Comparison of ENCODE assay signal across 17 cellular contexts in the genomic region with DNA sequence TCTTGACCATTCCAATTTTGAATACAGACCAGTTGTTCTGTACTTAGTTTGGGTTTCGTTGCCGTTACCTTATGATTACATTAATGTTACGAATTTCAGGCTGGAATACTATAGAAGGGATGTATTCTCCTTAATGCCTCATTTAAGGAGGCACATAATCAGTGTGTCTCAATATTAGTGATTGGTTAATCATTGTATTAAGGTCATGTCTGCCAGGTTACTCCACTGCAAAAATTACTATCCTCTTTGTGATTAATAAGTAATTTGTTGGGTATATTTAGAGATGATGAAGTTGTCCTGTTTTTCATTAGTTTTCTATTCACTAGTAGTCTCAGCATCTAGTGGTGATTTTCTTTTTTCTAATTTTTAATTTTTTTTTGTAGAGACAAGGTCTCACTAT.
DNase-seq lines count a peak whose midpoint lies in the region; ATAC-seq, FAIRE-seq and TF ChIP-seq lines count a peak whose summit lies in the region.
"Had no signal": no experiment of that assay in that cellular context is flagged by ENCODE, and none has a peak within 500 bp of the region (broad histone marks: within the 10 kb centered on the region; RNA-seq: fewer than 3 reads in every experiment).

No MANE protein-coding gene starts in this region.

- no peak for ATAC-seq in activated B cell treated with CpG ODN at 0.5 μM for 24 hours (ENCODE audit: low read depth)
- no peak for ATAC-seq in HepG2
- ATAC-seq in GM21529 (IDR thresholded peaks at IDR 0.05; ENCODE audit: unreplicated experiment), result no peak
- ATAC-seq in HG02840 (IDR thresholded peaks at IDR 0.05; ENCODE audit: low FRiP score, unreplicated experiment), result no peak
- ATAC-seq in GM19452 (IDR thresholded peaks at IDR 0.05; ENCODE audit: unreplicated experiment), result no peak

- H3K36me3 ChIP-seq in HepG2 (replicated peaks in 1 of 2; ENCODE audit: control insufficient read depth in 1 of 2, insufficient read depth in 2 of 2, low read length in 2 of 2), result no peaks in the 10 kb centered on the region; a peak in 2 of 5 replicates

- H3K27ac ChIP-seq in HepG2 (ENCODE audit: extremely low read length, insufficient read depth, low read length), result peak overlapping the region; percentile 39
- H3K27ac ChIP-seq: parathyroid adenoma had no signal

- no peak overlapping the region for H3K9ac ChIP-seq in HepG2 (ENCODE audit: insufficient read depth, low read depth, low read length)
- H3K9ac ChIP-seq: parathyroid adenoma had no signal

- peaks cover 29% of the 10 kb centered on the region for H3K4me1 Mint-ChIP-seq in activated naive CD4-positive, alpha-beta T cell treated with anti-CD3 and anti-CD28 coated beads, Interleukin-2, amount 10 ng/mL, durations not matched to agents 7 days and 5 days
- peaks cover 38% of the 10 kb centered on the region for H3K4me1 Mint-ChIP-seq in activated B cell treated with CpG ODN at 0.5 μM for 24 hours
- peaks cover 36% of the 10 kb centered on the region for H3K4me1 Mint-ChIP-seq in type B pancreatic cell (ENCODE audit: unreplicated experiment)

- in situ Hi-C loops in HepG2 (cut with HindIII; ENCODE audit: extremely low pct_ligation_motif_present, low pct_unique_long_range_greater_than_20kb), result no loop called here

- 97% methylated on average over 3 of the region's 3 CpGs for WGBS in HepG2 (ENCODE audit: low lambda C conversion rate)

- no peak overlapping the region for H3K4me3 Mint-ChIP-seq in activated naive CD4-positive, alpha-beta T cell treated with anti-CD3 and anti-CD28 coated beads, Interleukin-2, amount 10 ng/mL, durations not matched to agents 7 days and 5 days
- H3K4me3 Mint-ChIP-seq in activated B cell treated with CpG ODN at 0.5 μM for 24 hours (no peak overlapping the region), type B pancreatic cell (no peak overlapping the region)

- intact Hi-C loops in activated B cell treated with CpG ODN at 0.5 μM for 24 hours (cut with micrococcal nuclease) (loop anchor here (5.0 kb wide), 2 partner anchors 36 to 51 kb away; no protein-coding TSS in a partner anchor), HepG2 (cut with micrococcal nuclease; ENCODE audit: unreplicated experiment) (no loop called here)

- no peaks in the 10 kb centered on the region for H3K27me3 Mint-ChIP-seq in activated naive CD4-positive, alpha-beta T cell treated with anti-CD3 and anti-CD28 coated beads, Interleukin-2, amount 10 ng/mL, durations not matched to agents 7 days and 5 days
- H3K27me3 Mint-ChIP-seq in activated B cell treated with CpG ODN at 0.5 μM for 24 hours (no peaks in the 10 kb centered on the region), type B pancreatic cell (no peaks in the 10 kb centered on the region)

- peaks cover 14% of the 10 kb centered on the region for H3K79me2 ChIP-seq in HepG2 (ENCODE audit: insufficient read depth, low read length)

- H3K9me3 ChIP-seq in HepG2 (ENCODE audit: low read length), result no peaks in the 10 kb centered on the region

- no peak for TF ChIP-seq RAD21 in HepG2 (CRISPR knock-in tag; IDR thresholded peaks at IDR 0.05)

- no peak overlapping the region for H2AFZ ChIP-seq in HepG2 (ENCODE audit: low read length)
- H2AFZ ChIP-seq: parathyroid adenoma had no signal

- no peak overlapping the region for H3K4me2 ChIP-seq in HepG2 (ENCODE audit: low read depth, low read length)

- no peak for FAIRE-seq in HepG2 (lab: Jason Lieb, UNC)
- FAIRE-seq: D721Med had no signal

- no peaks in the 10 kb centered on the region for H4K20me1 ChIP-seq in HepG2 (ENCODE audit: insufficient read depth, low read length)

- no peak for DNase-seq in activated naive CD4-positive, alpha-beta T cell treated with anti-CD3 and anti-CD28 coated beads, Interleukin-2, amount 10 ng/mL, durations not matched to agents 7 days and 5 days
- no peak for DNase-seq in activated naive CD4-positive, alpha-beta T cell treated with Interleukin-2 at 50 U/mL for 16 hours
- DNase-seq in activated B cell treated with CpG ODN at 0.5 μM for 24 hours (no peak), HepG2 (ENCODE audit: low spot score) (no peak), type B pancreatic cell (ENCODE audit: extremely low spot score, unreplicated experiment) (no peak)
- DNase-seq: activated CD4-positive, CD25-positive, alpha-beta regulatory T cell treated with anti-CD3 and anti-CD28 coated beads, Interleukin-2, amount 50 U/mL, for 72 hours; GDM1; H7; hypothalamus; NCI-H2081 treated with DMSO at 0.1 percent for 48 hours; NCI-H82; stimulated activated naive CD4-positive, alpha-beta T cell treated with Interleukin-2 at 50 U/mL for 16 hours had no signal

- TF ChIP-seq EP300 in HepG2 (IDR thresholded peaks at IDR 0.05; ENCODE audit: low read depth in 2 of 2, low read length in 2 of 2) (no peak), HepG2 (CRISPR knock-in tag; IDR thresholded peaks at IDR 0.05; ENCODE audit: borderline replicate concordance) (no peak)

- no peak for TF ChIP-seq POLR2A in HepG2 (IDR thresholded peaks at IDR 0.05; ENCODE audit: insufficient read depth in 1 of 2, low read depth in 2 of 2, low read length in 2 of 2)

- no peak for TF ChIP-seq CTCF in activated B cell treated with CpG ODN at 0.5 μM for 24 hours (IDR thresholded peaks at IDR 0.05)
- TF ChIP-seq CTCF in HepG2 (CRISPR knock-in tag; IDR thresholded peaks at IDR 0.05), result no peak
- no peak for TF ChIP-seq CTCF in type B pancreatic cell (conservative IDR thresholded peaks at IDR 0.05)

- POLR2A ChIA-PET in activated B cell treated with CpG ODN at 0.5 μM for 24 hours (lab: Charles Lee), result interaction anchor here (1.6 kb wide), 1 partner anchor 66 kb away, joined by 13 read pairs; the partner anchor contains the start of gene CBFA2T2
- POLR2A ChIA-PET in HepG2 (lab: Yijun Ruan, JAX), result no interaction called here

- H3K4me1 ChIP-seq in HepG2 (ENCODE audit: insufficient read depth, low read length), result peaks cover 58% of the 10 kb centered on the region
- H3K4me1 ChIP-seq: parathyroid adenoma had no signal

- no peak overlapping the region for H3K4me3 ChIP-seq in HepG2 (replicated peaks in 1 of 3; ENCODE audit: insufficient read depth in 1 of 3, low read depth in 2 of 3, low read length in 3 of 3)

- H3K27me3 ChIP-seq in HepG2 (ENCODE audit: control insufficient read depth in 1 of 2, insufficient read depth in 2 of 2, low read length in 2 of 2), result no peaks in the 10 kb centered on the region

- BruUV-seq in HepG2 (replicated peaks; lab: Mats Ljungman, UMichigan), result no TSS peak

- CTCF ChIA-PET in activated naive CD4-positive, alpha-beta T cell treated with anti-CD3 and anti-CD28 coated beads, Interleukin-2, amount 10 ng/mL, durations not matched to agents 7 days and 5 days (lab: Charles Lee), result no interaction called here
- CTCF ChIA-PET in activated B cell treated with CpG ODN at 0.5 μM for 24 hours (lab: Charles Lee) (no interaction called here), HepG2 (lab: Yijun Ruan, JAX; ENCODE audit: low intra/inter-chr PET ratio, low total read pairs) (no interaction called here)

- H3K9me3 Mint-ChIP-seq in activated naive CD4-positive, alpha-beta T cell treated with anti-CD3 and anti-CD28 coated beads, Interleukin-2, amount 10 ng/mL, durations not matched to agents 7 days and 5 days, result no peaks in the 10 kb centered on the region
- H3K9me3 Mint-ChIP-seq in activated B cell treated with CpG ODN at 0.5 μM for 24 hours (no peaks in the 10 kb centered on the region), type B pancreatic cell (no peaks in the 10 kb centered on the region)

- H3K36me3 Mint-ChIP-seq in activated naive CD4-positive, alpha-beta T cell treated with anti-CD3 and anti-CD28 coated beads, Interleukin-2, amount 10 ng/mL, durations not matched to agents 7 days and 5 days, result peaks cover 26% of the 10 kb centered on the region
- H3K36me3 Mint-ChIP-seq in activated B cell treated with CpG ODN at 0.5 μM for 24 hours (ENCODE audit: low read depth) (peaks cover 27% of the 10 kb centered on the region), type B pancreatic cell (peaks cover 43% of the 10 kb centered on the region)

- peak overlapping the region; percentile 97 for H3K27ac Mint-ChIP-seq in activated naive CD4-positive, alpha-beta T cell treated with anti-CD3 and anti-CD28 coated beads, Interleukin-2, amount 10 ng/mL, durations not matched to agents 7 days and 5 days
- peak overlapping the region; percentile 91 for H3K27ac Mint-ChIP-seq in activated B cell treated with CpG ODN at 0.5 μM for 24 hours
- peak overlapping the region; percentile 3 for H3K27ac Mint-ChIP-seq in type B pancreatic cell

TF ChIP-seq in HepG2, 621 proteins besides CTCF, POLR2A, EP300 and RAD21 (continues in another document):
- TF ChIP-seq SMYD3 (CRISPR knock-in tag; IDR thresholded peaks at IDR 0.05) (0 out of 2 replicates have a peak, but pooled peaks have one; percentile 21), ZNF879 (CRISPR knock-in tag; IDR thresholded peaks at IDR 0.05) (no peak), SNAPC2 (CRISPR knock-in tag; IDR thresholded peaks at IDR 0.05) (no peak), ZNF317 (CRISPR knock-in tag; IDR thresholded peaks at IDR 0.05) (0 out of 2 replicates have a peak, but pooled peaks have one; percentile 4), CREM (IDR thresholded peaks at IDR 0.05) (no peak), CREM (CRISPR knock-in tag; IDR thresholded peaks at IDR 0.05) (no peak), ZKSCAN1 (IDR thresholded peaks at IDR 0.05; ENCODE audit: low read length) (no peak), ZNF652 (CRISPR knock-in tag; IDR thresholded peaks at IDR 0.05; ENCODE audit: borderline replicate concordance, low read depth) (no peak)
- TF ChIP-seq, protein P1, sequence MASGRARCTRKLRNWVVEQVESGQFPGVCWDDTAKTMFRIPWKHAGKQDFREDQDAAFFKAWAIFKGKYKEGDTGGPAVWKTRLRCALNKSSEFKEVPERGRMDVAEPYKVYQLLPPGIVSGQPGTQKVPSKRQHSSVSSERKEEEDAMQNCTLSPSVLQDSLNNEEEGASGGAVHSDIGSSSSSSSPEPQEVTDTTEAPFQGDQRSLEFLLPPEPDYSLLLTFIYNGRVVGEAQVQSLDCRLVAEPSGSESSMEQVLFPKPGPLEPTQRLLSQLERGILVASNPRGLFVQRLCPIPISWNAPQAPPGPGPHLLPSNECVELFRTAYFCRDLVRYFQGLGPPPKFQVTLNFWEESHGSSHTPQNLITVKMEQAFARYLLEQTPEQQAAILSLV (CRISPR knock-in tag; IDR thresholded peaks at IDR 0.05; ENCODE audit: borderline replicate concordance), result no peak
- TF ChIP-seq, protein P2, sequence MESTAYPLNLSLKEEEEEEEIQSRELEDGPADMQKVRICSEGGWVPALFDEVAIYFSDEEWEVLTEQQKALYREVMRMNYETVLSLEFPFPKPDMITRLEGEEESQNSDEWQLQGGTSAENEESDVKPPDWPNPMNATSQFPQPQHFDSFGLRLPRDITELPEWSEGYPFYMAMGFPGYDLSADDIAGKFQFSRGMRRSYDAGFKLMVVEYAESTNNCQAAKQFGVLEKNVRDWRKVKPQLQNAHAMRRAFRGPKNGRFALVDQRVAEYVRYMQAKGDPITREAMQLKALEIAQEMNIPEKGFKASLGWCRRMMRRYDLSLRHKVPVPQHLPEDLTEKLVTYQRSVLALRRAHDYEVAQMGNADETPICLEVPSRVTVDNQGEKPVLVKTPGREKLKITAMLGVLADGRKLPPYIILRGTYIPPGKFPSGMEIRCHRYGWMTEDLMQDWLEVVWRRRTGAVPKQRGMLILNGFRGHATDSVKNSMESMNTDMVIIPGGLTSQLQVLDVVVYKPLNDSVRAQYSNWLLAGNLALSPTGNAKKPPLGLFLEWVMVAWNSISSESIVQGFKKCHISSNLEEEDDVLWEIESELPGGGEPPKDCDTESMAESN (CRISPR knock-in tag; conservative IDR thresholded peaks at IDR 0.05), result no peak

Comparison
In these comparisons a context has a peak if more than half of its experiments do, and no peak if none do; other contexts are left out.
1. H3K27ac Mint-ChIP-seq: peak in every context shown above with its lines; median percentile 97 in activated naive CD4-positive, alpha-beta T cell treated with anti-CD3 and anti-CD28 coated beads, Interleukin-2, amount 10 ng/mL, durations not matched to agents 7 days and 5 days; 91 in activated B cell treated with CpG ODN at 0.5 μM for 24 hours; 3 in type B pancreatic cell.